Comparison of ENCODE assay signal across 1 cellular context in genomic region chr19:41439441-41440222, GRCh38.
A peak's percentile ranks its signal among the peaks of the same experiment; 100 is the strongest.
TF ChIP-seq lines count a peak whose summit lies in the region.

Gene DMAC2, minus strand, starts transcription at chr19:41439912. Its CDS starts 13 bp downstream, at chr19:41439899.

TF ChIP-seq in HepG2, 621 proteins besides CTCF, POLR2A, EP300 and RAD21 (continued from another document and continues in another):
- TF ChIP-seq IRF1 (CRISPR knock-in tag; IDR thresholded peaks at IDR 0.05; ENCODE audit: low read depth) (no peak), SIX4 (CRISPR knock-in tag; IDR thresholded peaks at IDR 0.05) (no peak), NFE2 (CRISPR knock-in tag; IDR thresholded peaks at IDR 0.05) (no peak), HIVEP1 (CRISPR knock-in tag; IDR thresholded peaks at IDR 0.05) (no peak), PITX1 (CRISPR knock-in tag; IDR thresholded peaks at IDR 0.05) (peak; percentile 86), TRIM22 (IDR thresholded peaks at IDR 0.05) (no peak), CBX1 (IDR thresholded peaks at IDR 0.05; ENCODE audit: low read depth) (no peak), TRIM24 (CRISPR knock-in tag; IDR thresholded peaks at IDR 0.05) (no peak), WIZ (CRISPR knock-in tag; IDR thresholded peaks at IDR 0.05) (no peak), ZMYM2 (CRISPR knock-in tag; IDR thresholded peaks at IDR 0.05) (peak; percentile 94), ZNF850 (CRISPR knock-in tag; conservative IDR thresholded peaks at IDR 0.05) (no peak), MYPOP (CRISPR knock-in tag; IDR thresholded peaks at IDR 0.05) (no peak), ZFAT (CRISPR knock-in tag; conservative IDR thresholded peaks at IDR 0.05) (no peak), PAWR (CRISPR knock-in tag; IDR thresholded peaks at IDR 0.05; ENCODE audit: borderline replicate concordance) (no peak), PAXIP1 (CRISPR knock-in tag; conservative IDR thresholded peaks at IDR 0.05) (peak; percentile 62), FOXK1 (CRISPR knock-in tag; IDR thresholded peaks at IDR 0.05; ENCODE audit: borderline replicate concordance, low read depth) (peak; percentile 11; the same call in 1 of the 2 replicates), ZNF800 (CRISPR knock-in tag; IDR thresholded peaks at IDR 0.05) (0 out of 2 replicates have a peak, but pooled peaks have one; percentile 42), MEIS1 (CRISPR knock-in tag; IDR thresholded peaks at IDR 0.05; ENCODE audit: borderline replicate concordance) (0 out of 2 replicates have a peak, but pooled peaks have one; percentile 21), SYNCRIP (IDR thresholded peaks at IDR 0.05; ENCODE audit: insufficient read depth, low read depth, low read length) (no peak), KDM5B (CRISPR knock-in tag; IDR thresholded peaks at IDR 0.05; ENCODE audit: borderline replicate concordance) (peak; percentile 32; the same call in 1 of the 2 replicates), IRF2 (CRISPR knock-in tag; IDR thresholded peaks at IDR 0.05) (0 out of 2 replicates have a peak, but pooled peaks have one; percentile 43), MIER3 (CRISPR knock-in tag; IDR thresholded peaks at IDR 0.05; ENCODE audit: borderline replicate concordance) (peak; percentile 56; the same call in 1 of the 2 replicates), PLSCR1 (CRISPR knock-in tag; IDR thresholded peaks at IDR 0.05; ENCODE audit: borderline replicate concordance) (no peak)
- TF ChIP-seq, protein P1, sequence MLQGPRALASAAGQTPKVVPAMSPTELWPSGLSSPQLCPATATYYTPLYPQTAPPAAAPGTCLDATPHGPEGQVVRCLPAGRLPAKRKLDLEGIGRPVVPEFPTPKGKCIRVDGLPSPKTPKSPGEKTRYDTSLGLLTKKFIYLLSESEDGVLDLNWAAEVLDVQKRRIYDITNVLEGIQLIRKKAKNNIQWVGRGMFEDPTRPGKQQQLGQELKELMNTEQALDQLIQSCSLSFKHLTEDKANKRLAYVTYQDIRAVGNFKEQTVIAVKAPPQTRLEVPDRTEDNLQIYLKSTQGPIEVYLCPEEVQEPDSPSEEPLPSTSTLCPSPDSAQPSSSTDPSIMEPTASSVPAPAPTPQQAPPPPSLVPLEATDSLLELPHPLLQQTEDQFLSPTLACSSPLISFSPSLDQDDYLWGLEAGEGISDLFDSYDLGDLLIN (CRISPR knock-in tag; IDR thresholded peaks at IDR 0.05; ENCODE audit: borderline replicate concordance) = no peak
- TF ChIP-seq, protein P2, sequence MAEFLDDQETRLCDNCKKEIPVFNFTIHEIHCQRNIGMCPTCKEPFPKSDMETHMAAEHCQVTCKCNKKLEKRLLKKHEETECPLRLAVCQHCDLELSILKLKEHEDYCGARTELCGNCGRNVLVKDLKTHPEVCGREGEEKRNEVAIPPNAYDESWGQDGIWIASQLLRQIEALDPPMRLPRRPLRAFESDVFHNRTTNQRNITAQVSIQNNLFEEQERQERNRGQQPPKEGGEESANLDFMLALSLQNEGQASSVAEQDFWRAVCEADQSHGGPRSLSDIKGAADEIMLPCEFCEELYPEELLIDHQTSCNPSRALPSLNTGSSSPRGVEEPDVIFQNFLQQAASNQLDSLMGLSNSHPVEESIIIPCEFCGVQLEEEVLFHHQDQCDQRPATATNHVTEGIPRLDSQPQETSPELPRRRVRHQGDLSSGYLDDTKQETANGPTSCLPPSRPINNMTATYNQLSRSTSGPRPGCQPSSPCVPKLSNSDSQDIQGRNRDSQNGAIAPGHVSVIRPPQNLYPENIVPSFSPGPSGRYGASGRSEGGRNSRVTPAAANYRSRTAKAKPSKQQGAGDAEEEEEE (CRISPR knock-in tag; IDR thresholded peaks at IDR 0.05; ENCODE audit: borderline replicate concordance) = no peak
- TF ChIP-seq, protein P3, sequence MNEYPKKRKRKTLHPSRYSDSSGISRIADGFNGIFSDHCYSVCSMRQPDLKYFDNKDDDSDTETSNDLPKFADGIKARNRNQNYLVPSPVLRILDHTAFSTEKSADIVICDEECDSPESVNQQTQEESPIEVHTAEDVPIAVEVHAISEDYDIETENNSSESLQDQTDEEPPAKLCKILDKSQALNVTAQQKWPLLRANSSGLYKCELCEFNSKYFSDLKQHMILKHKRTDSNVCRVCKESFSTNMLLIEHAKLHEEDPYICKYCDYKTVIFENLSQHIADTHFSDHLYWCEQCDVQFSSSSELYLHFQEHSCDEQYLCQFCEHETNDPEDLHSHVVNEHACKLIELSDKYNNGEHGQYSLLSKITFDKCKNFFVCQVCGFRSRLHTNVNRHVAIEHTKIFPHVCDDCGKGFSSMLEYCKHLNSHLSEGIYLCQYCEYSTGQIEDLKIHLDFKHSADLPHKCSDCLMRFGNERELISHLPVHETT (CRISPR knock-in tag; conservative IDR thresholded peaks at IDR 0.05) = 0 out of 2 replicates have a peak, but pooled peaks have one; percentile 47
- TF ChIP-seq, protein P4, sequence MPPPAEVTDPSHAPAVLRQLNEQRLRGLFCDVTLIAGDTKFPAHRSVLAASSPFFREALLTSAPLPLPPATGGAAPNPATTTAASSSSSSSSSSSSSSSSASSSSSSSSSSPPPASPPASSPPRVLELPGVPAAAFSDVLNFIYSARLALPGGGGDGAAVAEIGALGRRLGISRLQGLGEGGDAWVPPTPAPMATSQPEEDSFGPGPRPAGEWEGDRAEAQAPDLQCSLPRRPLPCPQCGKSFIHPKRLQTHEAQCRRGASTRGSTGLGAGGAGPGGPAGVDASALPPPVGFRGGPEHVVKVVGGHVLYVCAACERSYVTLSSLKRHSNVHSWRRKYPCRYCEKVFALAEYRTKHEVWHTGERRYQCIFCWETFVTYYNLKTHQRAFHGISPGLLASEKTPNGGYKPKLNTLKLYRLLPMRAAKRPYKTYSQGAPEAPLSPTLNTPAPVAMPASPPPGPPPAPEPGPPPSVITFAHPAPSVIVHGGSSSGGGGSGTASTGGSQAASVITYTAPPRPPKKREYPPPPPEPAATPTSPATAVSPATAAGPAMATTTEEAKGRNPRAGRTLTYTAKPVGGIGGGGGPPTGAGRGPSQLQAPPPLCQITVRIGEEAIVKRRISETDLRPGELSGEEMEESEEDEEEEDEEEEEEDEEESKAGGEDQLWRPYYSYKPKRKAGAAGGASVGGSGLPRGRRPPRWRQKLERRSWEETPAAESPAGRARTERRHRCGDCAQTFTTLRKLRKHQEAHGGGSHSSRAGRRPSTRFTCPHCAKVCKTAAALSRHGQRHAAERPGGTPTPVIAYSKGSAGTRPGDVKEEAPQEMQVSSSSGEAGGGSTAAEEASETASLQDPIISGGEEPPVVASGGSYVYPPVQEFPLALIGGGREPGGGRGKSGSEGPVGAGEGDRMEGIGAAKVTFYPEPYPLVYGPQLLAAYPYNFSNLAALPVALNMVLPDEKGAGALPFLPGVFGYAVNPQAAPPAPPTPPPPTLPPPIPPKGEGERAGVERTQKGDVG (CRISPR knock-in tag; IDR thresholded peaks at IDR 0.05; ENCODE audit: borderline replicate concordance) = 0 out of 2 replicates have a peak, but pooled peaks have one; percentile 23
- TF ChIP-seq, protein P5, sequence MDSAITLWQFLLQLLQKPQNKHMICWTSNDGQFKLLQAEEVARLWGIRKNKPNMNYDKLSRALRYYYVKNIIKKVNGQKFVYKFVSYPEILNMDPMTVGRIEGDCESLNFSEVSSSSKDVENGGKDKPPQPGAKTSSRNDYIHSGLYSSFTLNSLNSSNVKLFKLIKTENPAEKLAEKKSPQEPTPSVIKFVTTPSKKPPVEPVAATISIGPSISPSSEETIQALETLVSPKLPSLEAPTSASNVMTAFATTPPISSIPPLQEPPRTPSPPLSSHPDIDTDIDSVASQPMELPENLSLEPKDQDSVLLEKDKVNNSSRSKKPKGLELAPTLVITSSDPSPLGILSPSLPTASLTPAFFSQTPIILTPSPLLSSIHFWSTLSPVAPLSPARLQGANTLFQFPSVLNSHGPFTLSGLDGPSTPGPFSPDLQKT (CRISPR knock-in tag; IDR thresholded peaks at IDR 0.05; ENCODE audit: borderline replicate concordance) = no peak
